8 cellular contexts compared by ENCODE assay signal in genomic region chr10:30687698-30688213, GRCh38. TPM values are rescaled to one million over a fixed set of nuclear protein-coding genes. Genes with fewer than 3 reads are reported as not detected.
DNase-seq lines count a peak whose midpoint lies in the region; ATAC-seq lines count a peak whose summit lies in the region.

No MANE protein-coding gene starts in this region.

- ATAC-seq in HG02571 (IDR thresholded peaks at IDR 0.05; ENCODE audit: unreplicated experiment) (peak; percentile 69), GM21737 (IDR thresholded peaks at IDR 0.05; ENCODE audit: unreplicated experiment) (no peak)

- DNase-seq in ELF-1 (ENCODE audit: low read depth, low spot score): peak; percentile 93
- DNase-seq in NCI-H345 (lab: John Stamatoyannopoulos, UW): peak; percentile 58
- DNase-seq in activated CD4-positive, alpha-beta T cell treated with anti-CD3 and anti-CD28 coated beads for 4 hours: peak; percentile 78 to 88
- peak; percentile 6 for DNase-seq in cerebellum (ENCODE audit: low spot score)
- DNase-seq in left kidney (ENCODE audit: low read depth, low spot score): peak; percentile 91
- peak; percentile 66 to 80 for DNase-seq in stimulated activated CD4-positive, alpha-beta T cell treated with anti-CD3 and anti-CD28 coated beads, Interleukin-4, amount 100 ng/mL, for 4 hours

RNA-seq across cellular contexts. Expression of gene LYZL2, which starts 58.2 kb away (rescaled TPM):
- not detected for total RNA-seq in cerebellum

Comparison
In these comparisons a context has a peak if more than half of its experiments do, and no peak if none do; other contexts are left out.
1. DNase-seq: peak in every context shown above with its lines; median percentile 93 in ELF-1; 91 in left kidney; 83 in activated CD4-positive, alpha-beta T cell treated with anti-CD3 and anti-CD28 coated beads for 4 hours; 73 in stimulated activated CD4-positive, alpha-beta T cell treated with anti-CD3 and anti-CD28 coated beads, Interleukin-4, amount 100 ng/mL, for 4 hours; 58 in NCI-H345; 6 in cerebellum.